In the genomic region with DNA sequence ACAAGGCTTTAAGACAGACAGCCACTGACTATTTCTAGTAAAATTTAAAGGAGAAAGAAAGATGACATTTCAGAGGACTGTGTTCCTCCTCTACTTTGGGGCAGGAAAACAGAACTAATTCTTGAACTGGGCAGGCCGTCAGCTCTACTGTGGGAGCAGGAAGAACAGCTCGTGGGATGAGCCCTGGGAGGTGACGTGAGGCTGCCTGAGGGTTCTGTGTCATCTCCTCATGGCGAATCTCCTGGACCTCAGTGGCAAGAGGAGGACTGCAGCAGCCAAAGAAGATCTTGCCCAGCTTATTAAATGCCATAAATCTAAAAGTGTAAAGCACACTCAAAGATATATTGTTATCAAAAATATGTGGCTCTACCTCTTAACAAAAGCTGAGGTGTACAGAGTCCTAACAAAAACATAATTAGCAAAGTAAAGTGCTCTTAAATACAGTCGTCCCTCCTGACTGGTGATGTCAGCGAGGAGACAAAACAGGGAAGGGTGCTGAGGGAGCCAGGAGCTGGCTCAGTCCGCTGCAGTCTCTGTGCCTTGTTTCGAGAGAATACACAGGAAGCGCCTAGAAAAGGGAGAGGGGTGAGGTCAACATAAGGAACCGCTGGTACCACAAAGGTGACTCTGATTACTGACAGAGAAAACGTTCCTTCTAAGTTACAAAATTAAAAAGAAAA, we compare ENCODE assay signal across 10 cellular contexts. TPM values are rescaled to one million over a fixed set of nuclear protein-coding genes. Genes with fewer than 3 reads are reported as not detected.
DNase-seq lines count a peak whose midpoint lies in the region; ATAC-seq and TF ChIP-seq lines count a peak whose summit lies in the region.
"Had no signal": no experiment of that assay in that cellular context is flagged by ENCODE, and none has a peak within 500 bp of the region (broad histone marks: within the 10 kb centered on the region; RNA-seq: fewer than 3 reads in every experiment).

No MANE protein-coding gene starts in this region.

- peaks cover under 1 to 52% (median 30%) of the 10 kb centered on the region in 11 experiments; a peak in 20 of 22 replicates for H3K36me3 ChIP-seq in BLaER1 treated with 17β-estradiol and CSF1 and Interleukin-3, amounts not matched to agents 10 nM and 100 nM

- no peak for ATAC-seq in GM21825 (IDR thresholded peaks at IDR 0.05; ENCODE audit: unreplicated experiment)
- no peak for ATAC-seq in GM19328 (IDR thresholded peaks at IDR 0.05; ENCODE audit: unreplicated experiment)

- H3K27me3 Mint-ChIP-seq in HFFc6 (ENCODE audit: insufficient read depth), result no peaks in the 10 kb centered on the region; the same call in 1 of the 2 replicates
- no peaks in the 10 kb centered on the region for H3K27me3 Mint-ChIP-seq in brain
- H3K27me3 Mint-ChIP-seq in mesothelial cell of epicardium (ENCODE audit: low read depth), result no peaks in the 10 kb centered on the region

- H3K4me3 Mint-ChIP-seq in HFFc6 (peak overlapping the region; percentile 9; the same call in 1 of the 2 replicates), brain (no peak overlapping the region), mesothelial cell of epicardium (no peak overlapping the region)

- H3K27ac Mint-ChIP-seq in HFFc6 (peak overlapping the region; percentile 41), brain (peak overlapping the region in 4 of 5 experiments; percentile 2 to 46 (median 32)), mesothelial cell of epicardium (peak overlapping the region; percentile 19)

- peaks cover 88 to 98% (median 94%) of the 10 kb centered on the region in 10 experiments for H3K4me1 ChIP-seq in BLaER1 treated with 17β-estradiol and CSF1 and Interleukin-3, amounts not matched to agents 10 nM and 100 nM

- peaks cover 8% of the 10 kb centered on the region; the same call in 1 of the 2 replicates for H3K36me3 Mint-ChIP-seq in HFFc6 (ENCODE audit: low read depth)
- peaks cover 20% of the 10 kb centered on the region for H3K36me3 Mint-ChIP-seq in brain
- H3K36me3 Mint-ChIP-seq in mesothelial cell of epicardium, result no peaks in the 10 kb centered on the region

- peak overlapping the region in 9 of 11 experiments; percentile 7 to 78 (median 55); a peak in 13 of 22 replicates for H3K4me2 ChIP-seq in BLaER1 treated with 17β-estradiol and CSF1 and Interleukin-3, amounts not matched to agents 10 nM and 100 nM

- DNase-seq in HFFc6 (peak; percentile 44), mesothelial cell of epicardium (ENCODE audit: low spot score in 2 of 2, unreplicated experiment in 2 of 2) (no peak), HUDEP-2 (lab: John Stamatoyannopoulos, UW; ENCODE audit: unreplicated experiment in 76 of 76) (no peak), NCI-H2227 (lab: John Stamatoyannopoulos, UW; ENCODE audit: unreplicated experiment) (no peak)
- DNase-seq: DND-41, NCI-H524 had no signal

- no peaks in the 10 kb centered on the region for H3K27me3 ChIP-seq in BLaER1 treated with 17β-estradiol and CSF1 and Interleukin-3, amounts not matched to agents 10 nM and 100 nM

- no peaks in the 10 kb centered on the region for H3K9me3 ChIP-seq in BLaER1 treated with 17β-estradiol and CSF1 and Interleukin-3, amounts not matched to agents 10 nM and 100 nM (replicated peaks in 1 of 11)

- no peak overlapping the region for H3K4me3 ChIP-seq in BLaER1 treated with 17β-estradiol and CSF1 and Interleukin-3, amounts not matched to agents 10 nM and 100 nM

- H3K4me1 Mint-ChIP-seq in HFFc6 (ENCODE audit: low read depth) (peaks cover 85% of the 10 kb centered on the region), brain (peaks cover 92% of the 10 kb centered on the region), mesothelial cell of epicardium (peaks cover 89% of the 10 kb centered on the region)

- no peak for TF ChIP-seq CTCF in HFFc6 (IDR thresholded peaks at IDR 0.05)
- no peak for TF ChIP-seq CTCF in brain (conservative IDR thresholded peaks at IDR 0.05)
- no peak for TF ChIP-seq CTCF in mesothelial cell of epicardium (IDR thresholded peaks at IDR 0.05; ENCODE audit: unreplicated experiment)

- H3K9me3 Mint-ChIP-seq in HFFc6 (no peaks in the 10 kb centered on the region), brain (no peaks in the 10 kb centered on the region), mesothelial cell of epicardium (no peaks in the 10 kb centered on the region)

- H3K9ac ChIP-seq in BLaER1 treated with 17β-estradiol and CSF1 and Interleukin-3, amounts not matched to agents 10 nM and 100 nM, result peak overlapping the region in 1 of 11 experiments; percentile 34; a peak in 1 of 22 replicates

- H3K27ac ChIP-seq in BLaER1 treated with 17β-estradiol and CSF1 and Interleukin-3, amounts not matched to agents 10 nM and 100 nM, result 0 out of 22 replicates have a peak overlapping the region, but pooled peaks of 2 of the 11 experiments have one; percentile 5 to 19

- peaks cover 99 to 100% (median 100%) of the 10 kb centered on the region in 11 experiments for H4K20me1 ChIP-seq in BLaER1 treated with 17β-estradiol and CSF1 and Interleukin-3, amounts not matched to agents 10 nM and 100 nM

RNA-seq across cellular contexts. Expression of gene CREBBP, which starts 58.0 kb away (rescaled TPM):
- total RNA-seq in HFFc6 (2021; fragmentation: NEBNext Ultra II Directional; extraction: Animal tissue kit (Norgen Biotek cat#: 25700)), result 10 to 100 TPM; 40.2 to 51.4 (median 43.4) TPM
- polyA plus RNA-seq in brain (ENCODE audit: insufficient read depth, low read depth, low replicate concordance), result 38.7 TPM
- total RNA-seq in mesothelial cell of epicardium, result 141 to 151 TPM (median 148 TPM) in 3 replicates
